ENCODE assay signal across 13 cellular contexts in genomic region chr11:2142300-2142759, GRCh38. TPM values are rescaled to one million over a fixed set of nuclear protein-coding genes. Genes with fewer than 3 reads are reported as not detected.
DNase-seq lines count a peak whose midpoint lies in the region; ATAC-seq and TF ChIP-seq lines count a peak whose summit lies in the region.
"Had no signal": no experiment of that assay in that cellular context is flagged by ENCODE, and none has a peak within 500 bp of the region (broad histone marks: within the 10 kb centered on the region; RNA-seq: fewer than 3 reads in every experiment).

No MANE protein-coding gene starts in this region.

- TF ChIP-seq CTCF in activated B cell treated with CpG ODN at 0.5 μM for 24 hours (IDR thresholded peaks at IDR 0.05), result no peak
- TF ChIP-seq CTCF in fibroblast of villous mesenchyme (IDR thresholded peaks at IDR 0.05; ENCODE audit: insufficient read depth, low read depth, low read length), result no peak
- TF ChIP-seq CTCF in type B pancreatic cell (conservative IDR thresholded peaks at IDR 0.05), result no peak
- no peak for TF ChIP-seq CTCF in GM10248 (IDR thresholded peaks at IDR 0.05; ENCODE audit: control extremely low read depth, extremely low read depth, low read depth, missing control alignments)

- CTCF ChIA-PET in activated B cell treated with CpG ODN at 0.5 μM for 24 hours (lab: Charles Lee) (interaction anchor here (1.4 to 3.5 kb wide), 2 partner anchors 9 to 105 kb away, joined by 3 to 19 read pairs; no protein-coding TSS in a partner anchor), GM10248 (lab: Yijun Ruan, JAX) (interaction anchor here (0.8 to 4.9 kb wide), 6 partner anchors 9 to 490 kb away, joined by 3 to 43 read pairs (median 4); no protein-coding TSS in a partner anchor)

- ATAC-seq in stimulated activated naive CD8-positive, alpha-beta T cell treated with anti-CD3 and anti-CD28 coated beads, Interleukin-15, Interleukin-2, amounts not matched to agents 100 U/mL and 50 U/mL, for 24 hours, result no peak
- no peak for ATAC-seq in activated B cell treated with CpG ODN at 0.5 μM for 24 hours (ENCODE audit: low read depth)

- H3K4me1 Mint-ChIP-seq in stimulated activated naive CD8-positive, alpha-beta T cell treated with anti-CD3 and anti-CD28 coated beads, Interleukin-15, Interleukin-2, amounts not matched to agents 100 ng/mL and 50 ng/mL, for 24 hours (ENCODE audit: low read depth), result peaks cover 34% of the 10 kb centered on the region
- H3K4me1 Mint-ChIP-seq in activated B cell treated with CpG ODN at 0.5 μM for 24 hours (peaks cover 24% of the 10 kb centered on the region), type B pancreatic cell (ENCODE audit: unreplicated experiment) (peaks cover 15% of the 10 kb centered on the region)

- H3K27ac Mint-ChIP-seq in stimulated activated naive CD8-positive, alpha-beta T cell treated with anti-CD3 and anti-CD28 coated beads, Interleukin-15, Interleukin-2, amounts not matched to agents 100 ng/mL and 50 ng/mL, for 24 hours, result peak overlapping the region; percentile 68
- H3K27ac Mint-ChIP-seq in activated B cell treated with CpG ODN at 0.5 μM for 24 hours (peak overlapping the region; percentile 53), type B pancreatic cell (peak overlapping the region; percentile 95)
- H3K27ac Mint-ChIP-seq: B cell had no signal

- H3K27me3 Mint-ChIP-seq in stimulated activated naive CD8-positive, alpha-beta T cell treated with anti-CD3 and anti-CD28 coated beads, Interleukin-15, Interleukin-2, amounts not matched to agents 100 ng/mL and 50 ng/mL, for 24 hours, result peaks cover 66% of the 10 kb centered on the region
- H3K27me3 Mint-ChIP-seq in activated B cell treated with CpG ODN at 0.5 μM for 24 hours, result peaks cover 52% of the 10 kb centered on the region
- H3K27me3 Mint-ChIP-seq in type B pancreatic cell, result peaks cover 67% of the 10 kb centered on the region

- no peaks in the 10 kb centered on the region for H3K36me3 Mint-ChIP-seq in stimulated activated naive CD8-positive, alpha-beta T cell treated with anti-CD3 and anti-CD28 coated beads, Interleukin-15, Interleukin-2, amounts not matched to agents 100 ng/mL and 50 ng/mL, for 24 hours (ENCODE audit: low read depth)
- H3K36me3 Mint-ChIP-seq in activated B cell treated with CpG ODN at 0.5 μM for 24 hours (ENCODE audit: low read depth) (no peaks in the 10 kb centered on the region), type B pancreatic cell (peaks cover 10% of the 10 kb centered on the region)

- intact Hi-C loops in activated B cell treated with CpG ODN at 0.5 μM for 24 hours (cut with micrococcal nuclease), result loop anchor here (5.0 kb wide), 2 partner anchors 250 to 290 kb away; partner anchors contain the start of gene LSP1

- DNase-seq in stimulated activated naive CD8-positive, alpha-beta T cell treated with anti-CD3 and anti-CD28 coated beads, Interleukin-15, Interleukin-2, amounts not matched to agents 100 U/mL and 50 U/mL, for 24 hours, result no peak
- DNase-seq in activated B cell treated with CpG ODN at 0.5 μM for 24 hours (no peak), fibroblast of villous mesenchyme (ENCODE audit: low read depth) (peak; percentile 56), type B pancreatic cell (ENCODE audit: extremely low spot score, unreplicated experiment) (no peak), NCI-H1930 (lab: John Stamatoyannopoulos, UW) (no peak), GM10248 (ENCODE audit: extremely low spot score) (no peak), putamen (ENCODE audit: low spot score) (no peak)
- DNase-seq: dorsolateral prefrontal cortex, ovary had no signal

- no peaks in the 10 kb centered on the region for H3K9me3 Mint-ChIP-seq in stimulated activated naive CD8-positive, alpha-beta T cell treated with anti-CD3 and anti-CD28 coated beads, Interleukin-15, Interleukin-2, amounts not matched to agents 100 ng/mL and 50 ng/mL, for 24 hours
- H3K9me3 Mint-ChIP-seq in activated B cell treated with CpG ODN at 0.5 μM for 24 hours (no peaks in the 10 kb centered on the region), type B pancreatic cell (no peaks in the 10 kb centered on the region)

- POLR2A ChIA-PET in activated B cell treated with CpG ODN at 0.5 μM for 24 hours (lab: Charles Lee), result interaction anchor here (1.0 to 1.5 kb wide), 3 partner anchors 9 to 292 kb away, joined by 3 read pairs; partner anchors contain the start of gene CD81
- POLR2A ChIA-PET in GM10248 (lab: Yijun Ruan, JAX), result no interaction called here

- H3K4me3 Mint-ChIP-seq in stimulated activated naive CD8-positive, alpha-beta T cell treated with anti-CD3 and anti-CD28 coated beads, Interleukin-15, Interleukin-2, amounts not matched to agents 100 ng/mL and 50 ng/mL, for 24 hours, result peak overlapping the region; percentile 4
- peak overlapping the region; percentile 63 for H3K4me3 Mint-ChIP-seq in activated B cell treated with CpG ODN at 0.5 μM for 24 hours
- peak overlapping the region; percentile 90 for H3K4me3 Mint-ChIP-seq in type B pancreatic cell

- H3K4me3 ChIP-seq in fibroblast of villous mesenchyme (ENCODE audit: low read depth, low read length), result no peak overlapping the region
- H3K4me3 ChIP-seq: dorsolateral prefrontal cortex, ovary, suprapubic skin had no signal

RNA-seq across cellular contexts. Expression of gene IGF2, which starts 3.1 kb away (rescaled TPM):
- not detected in 2 replicates for total RNA-seq in activated B cell treated with CpG ODN at 0.5 μM for 24 hours
- total RNA-seq in fibroblast of villous mesenchyme, result 26.8 and 44.8 TPM in 2 replicates
- total RNA-seq in type B pancreatic cell (ENCODE audit: low replicate concordance), result 2,350 and 3,865 TPM in 2 replicates
- total RNA-seq: B cell had no signal

RNA-seq across cellular contexts. Expression of gene INS, which starts 18.7 kb away (rescaled TPM):
- not detected in 2 replicates for total RNA-seq in activated B cell treated with CpG ODN at 0.5 μM for 24 hours
- total RNA-seq in fibroblast of villous mesenchyme, result not detected in 2 replicates
- total RNA-seq in type B pancreatic cell (ENCODE audit: low replicate concordance), result 1,584 and 3,976 TPM in 2 replicates
- total RNA-seq: B cell, dorsolateral prefrontal cortex, frontal cortex, suprapubic skin had no signal

RNA-seq across cellular contexts. Expression of gene TH, which starts 29.3 kb away (rescaled TPM):
- total RNA-seq in activated B cell treated with CpG ODN at 0.5 μM for 24 hours (not detected in 2 replicates), fibroblast of villous mesenchyme (not detected in 2 replicates), type B pancreatic cell (ENCODE audit: low replicate concordance) (2.2 and 11.1 TPM in 2 replicates)
- total RNA-seq: B cell had no signal

Comparison
In these comparisons a context has a peak if more than half of its experiments do, and no peak if none do; other contexts are left out.
1. H3K4me3 Mint-ChIP-seq: peak in every context shown above with its lines; median percentile 90 in type B pancreatic cell; 63 in activated B cell treated with CpG ODN at 0.5 μM for 24 hours; 4 in stimulated activated naive CD8-positive, alpha-beta T cell treated with anti-CD3 and anti-CD28 coated beads, Interleukin-15, Interleukin-2, amounts not matched to agents 100 ng/mL and 50 ng/mL, for 24 hours.
2. RNA of gene IGF2, which starts 3.1 kb away (total RNA-seq): 2,350 to 3,865 TPM in type B pancreatic cell; 26.8 to 44.8 TPM in fibroblast of villous mesenchyme and not detected in activated B cell treated with CpG ODN at 0.5 μM for 24 hours; every median in the first group is over 10 times any median in the second.
3. RNA of gene INS, which starts 18.7 kb away (total RNA-seq): 1,584 to 3,976 TPM in type B pancreatic cell; not detected in activated B cell treated with CpG ODN at 0.5 μM for 24 hours and not detected in fibroblast of villous mesenchyme; every median in the first group is over 1,000 times any median in the second.
4. Peak in every context shown above with its lines, with median percentiles within 50 percentile points of each other: H3K27ac Mint-ChIP-seq.